Comparison of ENCODE assay signal across 11 cellular contexts in genomic region chr6:95574811-95575210, GRCh38. TPM values are rescaled to one million over a fixed set of nuclear protein-coding genes. Genes with fewer than 3 reads are reported as not detected.
DNase-seq lines count a peak whose midpoint lies in the region; ATAC-seq and TF ChIP-seq lines count a peak whose summit lies in the region.
"Had no signal": no experiment of that assay in that cellular context is flagged by ENCODE, and none has a peak within 500 bp of the region (broad histone marks: within the 10 kb centered on the region; RNA-seq: fewer than 3 reads in every experiment).

No MANE protein-coding gene starts in this region.

- H2AFZ ChIP-seq in PC-9 (no peak overlapping the region), fibroblast of lung (ENCODE audit: low read length) (no peak overlapping the region)

- H3K36me3 ChIP-seq in breast epithelium (no peaks in the 10 kb centered on the region), PC-9 (ENCODE audit: low read depth) (no peaks in the 10 kb centered on the region), fibroblast of lung (ENCODE audit: control insufficient read depth, insufficient read depth, low read length) (no peaks in the 10 kb centered on the region), vagina (no peaks in the 10 kb centered on the region)

- BruUV-seq in MCF 10A (replicated peaks; lab: Mats Ljungman, UMichigan), result no TSS peak
- no TSS peak for BruUV-seq in PC-9 (replicated peaks; lab: Mats Ljungman, UMichigan)

- H3K9ac ChIP-seq in fibroblast of lung (ENCODE audit: insufficient read depth, low read length), result no peak overlapping the region

- no peak for TF ChIP-seq CTCF in MCF 10A (IDR thresholded peaks at IDR 0.05; ENCODE audit: unreplicated experiment)
- no peak for TF ChIP-seq CTCF in breast epithelium (IDR thresholded peaks at IDR 0.05)
- TF ChIP-seq CTCF in PC-9 (conservative IDR thresholded peaks at IDR 0.05), result no peak
- TF ChIP-seq CTCF in fibroblast of lung (conservative IDR thresholded peaks at IDR 0.05 in 1 of 2, IDR thresholded peaks at IDR 0.05 in 1 of 2; ENCODE audit: low read depth in 1 of 2, low read length in 2 of 2), result no peak
- TF ChIP-seq CTCF in vagina (IDR thresholded peaks at IDR 0.05), result no peak

- H3K4me1 ChIP-seq in breast epithelium, result peaks cover 0 to 11% of the 10 kb centered on the region in 2 donors
- H3K4me1 ChIP-seq in PC-9 (replicated peaks; ENCODE audit: insufficient read depth), result peaks cover 29% of the 10 kb centered on the region
- H3K4me1 ChIP-seq in fibroblast of lung (ENCODE audit: control insufficient read depth, extremely low read depth, insufficient read depth, low read length), result peaks cover 2% of the 10 kb centered on the region
- peaks cover 46% of the 10 kb centered on the region for H3K4me1 ChIP-seq in vagina

- H3K9me3 ChIP-seq in breast epithelium, result no peaks in the 10 kb centered on the region
- no peaks in the 10 kb centered on the region for H3K9me3 ChIP-seq in PC-9 (ENCODE audit: insufficient read depth, low read depth)
- no peaks in the 10 kb centered on the region for H3K9me3 ChIP-seq in fibroblast of lung (ENCODE audit: control insufficient read depth, insufficient read depth, low read depth, low read length)
- H3K9me3 ChIP-seq in vagina, result no peaks in the 10 kb centered on the region
- H3K9me3 ChIP-seq: mucosa of descending colon had no signal

- POLR2A ChIA-PET in MCF 10A (lab: Yijun Ruan, JAX) (no interaction called here), PC-9 (lab: Charles Lee; ENCODE audit: unreplicated experiment) (no interaction called here)

- H3K79me2 ChIP-seq in PC-9 (ENCODE audit: low read depth) (peaks cover 11% of the 10 kb centered on the region), fibroblast of lung (ENCODE audit: control insufficient read depth, insufficient read depth, low read length) (peaks cover 19% of the 10 kb centered on the region)

- peaks cover 13% of the 10 kb centered on the region for H3K4me1 Mint-ChIP-seq in MCF 10A (ENCODE audit: insufficient read depth, unreplicated experiment)

- DNase-seq in MCF 10A (ENCODE audit: unreplicated experiment) (peak; percentile 75), breast epithelium (ENCODE audit: low spot score in 2 of 2) (no peak), PC-9 (peak in 1 of 2 experiments; percentile 57), fibroblast of lung (ENCODE audit: low read depth in 2 of 2) (peak; percentile 17 to 84), vagina (ENCODE audit: extremely low spot score in 2 of 2) (no peak), ureter (ENCODE audit: low spot score) (no peak), posterior cingulate gyrus (no peak)
- DNase-seq: mucosa of descending colon; NK-92 treated with Interleukin-12 subunit alpha and Interleukin-12 subunit beta, amount 100 ng/mL, for 24 hours had no signal

- H3K4me2 ChIP-seq in PC-9, result peak overlapping the region; percentile 94
- H3K4me2 ChIP-seq in fibroblast of lung (ENCODE audit: extremely low read depth, insufficient read depth, low read length), result peak overlapping the region; percentile 81

- H3K4me3 ChIP-seq in breast epithelium (peak overlapping the region in 1 of 3 donors; percentile 32), PC-9 (no peak overlapping the region), fibroblast of lung (replicated peaks in 1 of 4; ENCODE audit: control extremely low read depth in 1 of 4, insufficient read depth in 1 of 4, low read depth in 3 of 4, low read length in 4 of 4) (peak overlapping the region in 3 of 4 experiments; percentile 41 to 93 (median 86)), vagina (peak overlapping the region; percentile 11 to 69)
- H3K4me3 ChIP-seq: mucosa of descending colon had no signal

- H3K27ac Mint-ChIP-seq in MCF 10A (ENCODE audit: low read depth, unreplicated experiment), result no peak overlapping the region

- H4K20me1 ChIP-seq in PC-9 (ENCODE audit: insufficient read depth) (no peaks in the 10 kb centered on the region), fibroblast of lung (ENCODE audit: control insufficient read depth, extremely low read depth, insufficient read depth, low read length) (no peaks in the 10 kb centered on the region)

- H3K9me3 Mint-ChIP-seq in MCF 10A (ENCODE audit: unreplicated experiment), result no peaks in the 10 kb centered on the region

- CTCF ChIA-PET in MCF 10A (lab: Yijun Ruan, JAX), result no interaction called here
- CTCF ChIA-PET in PC-9 (lab: Charles Lee), result no interaction called here

- H3K27me3 Mint-ChIP-seq in MCF 10A (ENCODE audit: insufficient read depth, unreplicated experiment), result no peaks in the 10 kb centered on the region

- H3K27me3 ChIP-seq in breast epithelium (no peaks in the 10 kb centered on the region), PC-9 (ENCODE audit: insufficient read depth, low read depth) (no peaks in the 10 kb centered on the region), fibroblast of lung (ENCODE audit: control insufficient read depth, insufficient read depth, low read length) (no peaks in the 10 kb centered on the region), vagina (no peaks in the 10 kb centered on the region)

- no peak overlapping the region for H3K27ac ChIP-seq in breast epithelium
- H3K27ac ChIP-seq in PC-9, result no peak overlapping the region
- H3K27ac ChIP-seq in fibroblast of lung (ENCODE audit: insufficient read depth, low read length), result no peak overlapping the region
- H3K27ac ChIP-seq in vagina, result no peak overlapping the region
- H3K27ac ChIP-seq: HL-60 had no signal

- TF ChIP-seq POLR2A in breast epithelium (IDR thresholded peaks at IDR 0.05) (no peak), vagina (IDR thresholded peaks at IDR 0.05) (no peak)

- no peaks in the 10 kb centered on the region; the same call in 1 of the 2 replicates for H3K9me2 ChIP-seq in PC-9 (ENCODE audit: insufficient read depth)

- no peaks in the 10 kb centered on the region for H3K36me3 Mint-ChIP-seq in MCF 10A (ENCODE audit: insufficient read depth, unreplicated experiment)

- peak overlapping the region; percentile 98 for H3K4me3 Mint-ChIP-seq in MCF 10A (ENCODE audit: unreplicated experiment)

- intact Hi-C loops in MCF 10A (cut with micrococcal nuclease) (loop anchor here (5.0 kb wide), 1 partner anchor 947 kb away; the partner anchor contains the start of gene UFL1), breast epithelium (cut with DNase I; ENCODE audit: low total_unique reads) (no loop called here), PC-9 (cut with micrococcal nuclease; ENCODE audit: unreplicated experiment) (loop anchor here (5.0 to 10.0 kb wide), 2 partner anchors 140 to 947 kb away; partner anchors contain the start of gene UFL1), vagina (cut with DNase I) (no loop called here), posterior cingulate gyrus (cut with DNase I) (no loop called here)

- peaks cover 14% of the 10 kb centered on the region; the same call in 1 of the 2 replicates for H3F3A ChIP-seq in PC-9 (ENCODE audit: insufficient read depth, low read depth)

- no peak for ATAC-seq in HG03025 (IDR thresholded peaks at IDR 0.05; ENCODE audit: low FRiP score, unreplicated experiment)
- ATAC-seq: mucosa of descending colon had no signal

RNA-seq across cellular contexts. Expression of gene MANEA, which starts 2.5 kb away (rescaled TPM):
- total RNA-seq in MCF 10A (2022), result 4.6 and 6.0 TPM in 2 replicates
- total RNA-seq in breast epithelium, result 10 to 100 TPM; 12.1 to 21.8 (median 14.7) TPM
- total RNA-seq in PC-9 (2021), result 7.2 and 11.0 TPM in 2 replicates
- total RNA-seq in fibroblast of lung, result 7.7 and 10.9 TPM in 2 replicates
- 15.2 and 16.8 TPM in 2 replicates for polyA plus RNA-seq in fibroblast of lung
- 7.8 and 8.7 TPM in 2 replicates for polyA plus RNA-seq in fibroblast of lung (2012)
- 0.27 TPM in 1 of 2 replicates, not detected in the other for polyA minus RNA-seq in fibroblast of lung (ENCODE audit: low replicate concordance)
- 5.9 TPM for total RNA-seq in vagina
- total RNA-seq in ureter, result 22.4 TPM

Comparison
In these comparisons a context has a peak if more than half of its experiments do, and no peak if none do; other contexts are left out.
1. DNase-seq: peak in MCF 10A (single experiment) and fibroblast of lung (2 of 2); none in breast epithelium (0 of 2), vagina (0 of 2), ureter (single experiment) and posterior cingulate gyrus (0 of 10).
2. intact Hi-C loops: an anchor here in MCF 10A (5.0 kb wide) and PC-9 (5.0 to 10.0 kb wide); none called in breast epithelium, vagina and posterior cingulate gyrus.